ENCODE assay signal across 1 cellular context in genomic region chr12:9122166-9122609, GRCh38.
TF ChIP-seq lines count a peak whose summit lies in the region.

No MANE protein-coding gene starts in this region.

TF ChIP-seq in HepG2, 621 proteins besides CTCF, POLR2A, EP300 and RAD21 (continued from another document and continues in another):
- TF ChIP-seq DPF2 (CRISPR knock-in tag; IDR thresholded peaks at IDR 0.05; ENCODE audit: borderline replicate concordance, low read depth) (peak; percentile 88), NR2F1 (CRISPR knock-in tag; IDR thresholded peaks at IDR 0.05) (peak; percentile 84 to 96), ERF (CRISPR knock-in tag; IDR thresholded peaks at IDR 0.05) (peak; percentile 73), KDM1A (CRISPR knock-in tag; IDR thresholded peaks at IDR 0.05) (no peak), ZNF691 (CRISPR knock-in tag; IDR thresholded peaks at IDR 0.05; ENCODE audit: borderline replicate concordance, low read depth) (no peak), NAIF1 (CRISPR knock-in tag; IDR thresholded peaks at IDR 0.05; ENCODE audit: borderline replicate concordance) (0 out of 2 replicates have a peak, but pooled peaks have one; percentile 32), ZNF253 (CRISPR knock-in tag; IDR thresholded peaks at IDR 0.05; ENCODE audit: borderline replicate concordance) (no peak), SALL1 (CRISPR knock-in tag; IDR thresholded peaks at IDR 0.05) (peak; percentile 88; the same call in 1 of the 2 replicates), ZSCAN25 (CRISPR knock-in tag; IDR thresholded peaks at IDR 0.05) (no peak), ZNF552 (CRISPR knock-in tag; IDR thresholded peaks at IDR 0.05; ENCODE audit: borderline replicate concordance) (no peak), RARA (CRISPR knock-in tag; IDR thresholded peaks at IDR 0.05) (peak; percentile 99), GATA4 (IDR thresholded peaks at IDR 0.05; ENCODE audit: borderline replicate concordance, low read depth) (peak; percentile 99), RXRA (CRISPR knock-in tag; IDR thresholded peaks at IDR 0.05) (peak; percentile 94; the same call in 1 of the 2 replicates), ZNF276 (CRISPR knock-in tag; IDR thresholded peaks at IDR 0.05; ENCODE audit: low read depth) (no peak), U2AF2 (IDR thresholded peaks at IDR 0.05; ENCODE audit: low read depth, low read length) (no peak), SMAD1 (CRISPR knock-in tag; IDR thresholded peaks at IDR 0.05; ENCODE audit: borderline replicate concordance, low read depth) (no peak), MIER3 (CRISPR knock-in tag; IDR thresholded peaks at IDR 0.05; ENCODE audit: borderline replicate concordance) (peak; percentile 89; the same call in 1 of the 2 replicates), ZNF724P (CRISPR knock-in tag; IDR thresholded peaks at IDR 0.05; ENCODE audit: borderline replicate concordance) (no peak), ZNF615 (CRISPR knock-in tag; IDR thresholded peaks at IDR 0.05; ENCODE audit: borderline replicate concordance) (no peak), ZNF275 (CRISPR knock-in tag; IDR thresholded peaks at IDR 0.05; ENCODE audit: borderline replicate concordance) (no peak), SP5 (CRISPR knock-in tag; IDR thresholded peaks at IDR 0.05; ENCODE audit: borderline replicate concordance, low read depth) (peak; percentile 56), MED1 (CRISPR knock-in tag; IDR thresholded peaks at IDR 0.05) (peak; percentile 99), CEBPG (CRISPR knock-in tag; IDR thresholded peaks at IDR 0.05) (peak; percentile 84), CREB1 (IDR thresholded peaks at IDR 0.05) (0 out of 2 replicates have a peak, but pooled peaks have one; percentile 8), CREB1 (CRISPR knock-in tag; IDR thresholded peaks at IDR 0.05) (peak; percentile 79), NCOR1 (IDR thresholded peaks at IDR 0.05; ENCODE audit: borderline replicate concordance, low read length) (peak; percentile 98), ZIK1 (CRISPR knock-in tag; IDR thresholded peaks at IDR 0.05; ENCODE audit: borderline replicate concordance, low read depth) (no peak), ZSCAN30 (CRISPR knock-in tag; IDR thresholded peaks at IDR 0.05) (no peak), ZFP37 (CRISPR knock-in tag; IDR thresholded peaks at IDR 0.05; ENCODE audit: borderline replicate concordance) (no peak), ZNF558 (CRISPR knock-in tag; IDR thresholded peaks at IDR 0.05; ENCODE audit: borderline replicate concordance) (no peak), ZNF747 (CRISPR knock-in tag; IDR thresholded peaks at IDR 0.05; ENCODE audit: borderline replicate concordance) (no peak), ZBTB40 (IDR thresholded peaks at IDR 0.05) (no peak), ZBTB40 (CRISPR knock-in tag; IDR thresholded peaks at IDR 0.05) (no peak; the same call in 1 of the 2 replicates), KDM4B (CRISPR knock-in tag; IDR thresholded peaks at IDR 0.05) (no peak), TCF12 (IDR thresholded peaks at IDR 0.05) (no peak), TCF12 (CRISPR knock-in tag; IDR thresholded peaks at IDR 0.05) (peak; percentile 91; the same call in 1 of the 2 replicates), HNF1A (IDR thresholded peaks at IDR 0.05; ENCODE audit: low read depth) (peak; percentile 98), HNF1A (CRISPR knock-in tag; IDR thresholded peaks at IDR 0.05; ENCODE audit: borderline replicate concordance) (peak; percentile 99), ZNF589 (CRISPR knock-in tag; conservative IDR thresholded peaks at IDR 0.05) (no peak), ZGPAT (CRISPR knock-in tag; IDR thresholded peaks at IDR 0.05) (peak; percentile 96), TFDP1 (CRISPR knock-in tag; IDR thresholded peaks at IDR 0.05; ENCODE audit: borderline replicate concordance) (peak; percentile 46; the same call in 1 of the 2 replicates)
